In the genomic region with DNA sequence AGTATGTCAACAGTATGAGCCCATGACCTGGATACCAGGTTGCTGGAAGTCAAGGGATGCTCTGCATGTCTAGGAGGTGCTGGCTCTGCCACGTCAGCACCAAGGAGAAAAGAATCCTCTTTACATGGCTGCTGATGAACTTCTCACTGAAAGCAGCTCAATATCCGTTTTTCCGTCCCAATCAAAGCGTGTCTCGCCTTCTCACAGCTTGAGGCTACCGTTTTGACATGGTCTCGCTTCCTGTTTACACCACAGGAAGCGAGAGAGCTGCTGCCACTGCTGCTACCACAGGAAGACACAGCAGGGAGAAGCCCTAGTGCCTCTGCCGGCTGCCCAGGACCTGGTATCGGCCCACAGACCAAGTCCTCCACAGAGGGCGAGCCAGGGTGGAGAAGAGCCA, we compare ENCODE assay signal across 8 cellular contexts. TPM values are rescaled to one million over a fixed set of nuclear protein-coding genes. Genes with fewer than 3 reads are reported as not detected.
DNase-seq lines count a peak whose midpoint lies in the region; ATAC-seq and TF ChIP-seq lines count a peak whose summit lies in the region.

No MANE protein-coding gene starts in this region.

- intact Hi-C loops in CD14-positive monocyte (cut with micrococcal nuclease) = loop anchor here in 1 of 2 donors (5.0 to 10.0 kb wide), 2 partner anchors 36 to 292 kb away; a partner anchor contains a TSS

- peak; percentile 83 for DNase-seq in CD14-positive monocyte (ENCODE audit: low spot score)
- DNase-seq in activated CD4-positive, alpha-beta T cell treated with anti-CD3 and anti-CD28 coated beads for 48 hours = peak; percentile 80
- peak; percentile 63 to 69 (median 66) for DNase-seq in effector memory CD8-positive, alpha-beta T cell
- DNase-seq in stimulated activated CD4-positive, alpha-beta T cell treated with anti-CD3 and anti-CD28 coated beads, Interleukin-15, amount 100 ng/mL, for 24 hours = peak; percentile 80
- no peak for DNase-seq in HT-29 (ENCODE audit: low spot score)
- no peak for DNase-seq in DMS79 treated with DMSO at 0.1 percent for 48 hours (lab: John Stamatoyannopoulos, UW)

- ATAC-seq in GM19463 (IDR thresholded peaks at IDR 0.05; ENCODE audit: unreplicated experiment) = peak; percentile 36
- ATAC-seq in HG03571 (IDR thresholded peaks at IDR 0.05; ENCODE audit: unreplicated experiment) = peak; percentile 45
- peak; percentile 67 for ATAC-seq in effector memory CD8-positive, alpha-beta T cell (replicated peaks)

- H3K27ac Mint-ChIP-seq in CD14-positive monocyte = peak overlapping the region; percentile 98 to 99 (median 99)
- peak overlapping the region; percentile 98 to 99 for H3K27ac Mint-ChIP-seq in effector memory CD8-positive, alpha-beta T cell

- H3K27me3 Mint-ChIP-seq in CD14-positive monocyte (ENCODE audit: low read depth in 3 of 3) = peaks cover 0 to 5% (median 2%) of the 10 kb centered on the region in 3 donors
- no peaks in the 10 kb centered on the region for H3K27me3 Mint-ChIP-seq in effector memory CD8-positive, alpha-beta T cell

- no peak for TF ChIP-seq CTCF in CD14-positive monocyte (IDR thresholded peaks at IDR 0.05)

- peak overlapping the region; percentile 97 to 99 for H3K4me3 Mint-ChIP-seq in CD14-positive monocyte
- H3K4me3 Mint-ChIP-seq in effector memory CD8-positive, alpha-beta T cell = peak overlapping the region; percentile 99 to 100

- peaks cover 96% of the 10 kb centered on the region for H3K4me1 Mint-ChIP-seq in CD14-positive monocyte
- H3K4me1 Mint-ChIP-seq in effector memory CD8-positive, alpha-beta T cell (ENCODE audit: low read depth in 2 of 2) = peaks cover 77 to 88% of the 10 kb centered on the region in 2 donors

- H3K9me3 Mint-ChIP-seq in CD14-positive monocyte = no peaks in the 10 kb centered on the region
- H3K9me3 Mint-ChIP-seq in effector memory CD8-positive, alpha-beta T cell = no peaks in the 10 kb centered on the region

- peaks cover 27 to 38% of the 10 kb centered on the region in 2 donors for H3K36me3 Mint-ChIP-seq in CD14-positive monocyte
- peaks cover 61% of the 10 kb centered on the region for H3K36me3 Mint-ChIP-seq in effector memory CD8-positive, alpha-beta T cell (ENCODE audit: insufficient read depth)

RNA-seq across cellular contexts. Expression of a gene that starts 27.3 kb away (rescaled TPM):
- 1 to 10 TPM; 1.5 to 2.5 TPM for polyA plus RNA-seq in CD14-positive monocyte
- total RNA-seq in HT-29 (2014; rRNA removed; shearing (Covaris generic)) = 0.31 and 1.3 TPM in 2 replicates

Comparison
In these comparisons a context has a peak if more than half of its experiments do, and no peak if none do; other contexts are left out.
1. DNase-seq: peak in CD14-positive monocyte (single experiment), activated CD4-positive, alpha-beta T cell treated with anti-CD3 and anti-CD28 coated beads for 48 hours (single experiment), effector memory CD8-positive, alpha-beta T cell (3 of 3) and stimulated activated CD4-positive, alpha-beta T cell treated with anti-CD3 and anti-CD28 coated beads, Interleukin-15, amount 100 ng/mL, for 24 hours (single experiment); none in HT-29 (single experiment) and DMS79 treated with DMSO at 0.1 percent for 48 hours (single experiment).
2. Peak in every context shown above with its lines, with median percentiles within 50 percentile points of each other: ATAC-seq.